In the genomic region with DNA sequence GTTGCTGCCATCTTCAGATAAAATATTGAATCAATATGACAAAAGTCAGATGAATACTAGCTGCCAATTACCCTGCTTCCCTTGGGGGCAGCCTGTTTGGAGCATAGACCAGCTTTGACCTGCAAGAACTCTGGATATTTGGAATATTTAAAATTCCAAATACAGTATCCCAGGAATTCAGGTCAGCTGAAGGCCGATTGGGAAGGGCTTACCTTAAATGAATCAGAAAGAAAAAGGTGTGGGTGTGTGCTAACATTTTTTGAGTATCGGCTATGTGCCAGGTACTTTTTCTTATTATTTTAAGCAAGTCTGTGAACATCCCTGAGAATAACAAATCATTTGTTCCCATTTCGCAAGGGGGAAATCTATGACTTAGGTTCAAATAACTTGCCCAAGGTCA, we compare ENCODE assay signal across 1 cellular context.
TF ChIP-seq lines count a peak whose summit lies in the region.

No MANE protein-coding gene starts in this region.

TF ChIP-seq in GM12878, 131 proteins besides CTCF, POLR2A, EP300 and RAD21 (continued from another document):
- TF ChIP-seq, protein P1, sequence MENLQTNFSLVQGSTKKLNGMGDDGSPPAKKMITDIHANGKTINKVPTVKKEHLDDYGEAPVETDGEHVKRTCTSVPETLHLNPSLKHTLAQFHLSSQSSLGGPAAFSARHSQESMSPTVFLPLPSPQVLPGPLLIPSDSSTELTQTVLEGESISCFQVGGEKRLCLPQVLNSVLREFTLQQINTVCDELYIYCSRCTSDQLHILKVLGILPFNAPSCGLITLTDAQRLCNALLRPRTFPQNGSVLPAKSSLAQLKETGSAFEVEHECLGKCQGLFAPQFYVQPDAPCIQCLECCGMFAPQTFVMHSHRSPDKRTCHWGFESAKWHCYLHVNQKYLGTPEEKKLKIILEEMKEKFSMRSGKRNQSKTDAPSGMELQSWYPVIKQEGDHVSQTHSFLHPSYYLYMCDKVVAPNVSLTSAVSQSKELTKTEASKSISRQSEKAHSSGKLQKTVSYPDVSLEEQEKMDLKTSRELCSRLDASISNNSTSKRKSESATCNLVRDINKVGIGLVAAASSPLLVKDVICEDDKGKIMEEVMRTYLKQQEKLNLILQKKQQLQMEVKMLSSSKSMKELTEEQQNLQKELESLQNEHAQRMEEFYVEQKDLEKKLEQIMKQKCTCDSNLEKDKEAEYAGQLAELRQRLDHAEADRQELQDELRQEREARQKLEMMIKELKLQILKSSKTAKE (IDR thresholded peaks at IDR 0.05; ENCODE audit: low read depth, poor library complexity, severe bottlenecking), result no peak
- TF ChIP-seq RUNX3 (IDR thresholded peaks at IDR 0.05; ENCODE audit: low read length) (0 out of 2 replicates have a peak, but pooled peaks have one; percentile 7), NR2C1 (IDR thresholded peaks at IDR 0.05) (no peak), ESRRA (IDR thresholded peaks at IDR 0.05; ENCODE audit: low read length) (no peak), ZBTB4 (CRISPR knock-in tag; IDR thresholded peaks at IDR 0.05) (no peak)
